ENCODE assay signal across 24 cellular contexts in genomic region chr1:237303929-237304328, GRCh38.
"Had no signal": no experiment of that assay in that cellular context is flagged by ENCODE, and none has a peak within 500 bp of the region (broad histone marks: within the 10 kb centered on the region; RNA-seq: fewer than 3 reads in every experiment).

No MANE protein-coding gene starts in this region.

- H3K27ac ChIP-seq: breast epithelium, epithelial cell of prostate, left lung, neutrophil, pancreas, thoracic aorta, upper lobe of left lung had no signal

- H3K9me3 Mint-ChIP-seq: activated naive CD8-positive, alpha-beta T cell treated with anti-CD3 and anti-CD28 coated beads for 36 hours; activated T-cell treated with anti-CD3 and anti-CD28 coated beads, Interleukin-2, amount 50 U/mL, for 24 hours; activated T-helper 17 cell treated with anti-CD3 and anti-CD28 coated beads, Interleukin-2, amount 50 U/mL, for 72 hours; natural killer cell; stimulated activated naive B cell treated with anti-CD40 and anti-IgM and Interleukin-4, amounts not matched to agents 10 μg/mL and 1 μg/mL and 100 μg/mL, for 72 hours had no signal

- H3K4me1 Mint-ChIP-seq: activated naive CD8-positive, alpha-beta T cell treated with anti-CD3 and anti-CD28 coated beads for 36 hours; activated T-helper 17 cell treated with anti-CD3 and anti-CD28 coated beads, Interleukin-2, amount 50 U/mL, for 72 hours; immature natural killer cell; natural killer cell; stimulated activated naive B cell treated with anti-CD40 and anti-IgM and Interleukin-4, amounts not matched to agents 10 μg/mL and 1 μg/mL and 100 μg/mL, for 72 hours had no signal

- H3K4me2 ChIP-seq: smooth muscle cell had no signal

- H3K4me3 Mint-ChIP-seq: activated naive CD8-positive, alpha-beta T cell treated with anti-CD3 and anti-CD28 coated beads for 36 hours; activated T-cell treated with anti-CD3 and anti-CD28 coated beads, Interleukin-2, amount 50 U/mL, for 24 hours; activated T-helper 17 cell treated with anti-CD3 and anti-CD28 coated beads, Interleukin-2, amount 50 U/mL, for 72 hours; immature natural killer cell; natural killer cell; stimulated activated naive B cell treated with anti-CD40 and anti-IgM and Interleukin-4, amounts not matched to agents 10 μg/mL and 1 μg/mL and 100 μg/mL, for 72 hours had no signal

- DNase-seq: activated CD4-positive, alpha-beta T cell treated with anti-CD3 and anti-CD28 coated beads, Interleukin-2, amount 50 U/mL, for 4 hours; activated CD8-positive, alpha-beta memory T cell treated with anti-CD3 and anti-CD28 coated beads for 24 hours; activated CD8-positive, alpha-beta memory T cell treated with anti-CD3 and anti-CD28 coated beads, Interleukin-2, amount 50 U/mL, for 4 hours; activated naive CD4-positive, alpha-beta T cell treated with Interleukin-2 at 50 U/mL for 16 hours; activated naive CD8-positive, alpha-beta T cell treated with anti-CD3 and anti-CD28 coated beads for 36 hours; activated T-cell treated with anti-CD3 and anti-CD28 coated beads, Interleukin-2, amount 50 U/mL, for 24 hours; immature natural killer cell; left lung; mammary epithelial cell; midbrain; natural killer cell; pancreas; stimulated activated CD4-positive, alpha-beta T cell treated with anti-CD3 and anti-CD28 coated beads, Interleukin-15, amount 100 ng/mL, for 24 hours; stimulated activated naive B cell treated with anti-CD40 and anti-IgM and Interleukin-4, amounts not matched to agents 10 μg/mL and 1 μg/mL and 100 μg/mL, for 72 hours; T-helper 1 cell; T-helper 9 cell; upper lobe of left lung had no signal

- H3K36me3 Mint-ChIP-seq: activated naive CD8-positive, alpha-beta T cell treated with anti-CD3 and anti-CD28 coated beads for 36 hours; immature natural killer cell; natural killer cell; stimulated activated naive B cell treated with anti-CD40 and anti-IgM and Interleukin-4, amounts not matched to agents 10 μg/mL and 1 μg/mL and 100 μg/mL, for 72 hours had no signal

- H3K4me3 ChIP-seq: breast epithelium, left lung, pancreas, smooth muscle cell, thoracic aorta, upper lobe of left lung had no signal

- H3K4me1 ChIP-seq: breast epithelium, left lung, pancreas, upper lobe of left lung had no signal

- H3K9me3 ChIP-seq: breast epithelium, left lung, neutrophil, pancreas, thoracic aorta, upper lobe of left lung had no signal

- H3K27me3 Mint-ChIP-seq: activated naive CD8-positive, alpha-beta T cell treated with anti-CD3 and anti-CD28 coated beads for 36 hours; activated T-cell treated with anti-CD3 and anti-CD28 coated beads, Interleukin-2, amount 50 U/mL, for 24 hours; stimulated activated naive B cell treated with anti-CD40 and anti-IgM and Interleukin-4, amounts not matched to agents 10 μg/mL and 1 μg/mL and 100 μg/mL, for 72 hours had no signal

- H3K27ac Mint-ChIP-seq: activated naive CD8-positive, alpha-beta T cell treated with anti-CD3 and anti-CD28 coated beads for 36 hours; activated T-cell treated with anti-CD3 and anti-CD28 coated beads, Interleukin-2, amount 50 U/mL, for 24 hours; activated T-helper 17 cell treated with anti-CD3 and anti-CD28 coated beads, Interleukin-2, amount 50 U/mL, for 72 hours; immature natural killer cell; natural killer cell; stimulated activated naive B cell treated with anti-CD40 and anti-IgM and Interleukin-4, amounts not matched to agents 10 μg/mL and 1 μg/mL and 100 μg/mL, for 72 hours had no signal

- H3K27me3 ChIP-seq: breast epithelium, left lung, neutrophil, pancreas, upper lobe of left lung had no signal

- H3K36me3 ChIP-seq: breast epithelium, left lung, neutrophil, pancreas, thoracic aorta, upper lobe of left lung had no signal

- ATAC-seq: activated T-helper 17 cell treated with anti-CD3 and anti-CD28 coated beads, Interleukin-2, amount 50 U/mL, for 72 hours; left lung; natural killer cell; pancreas; sciatic nerve; stimulated activated naive B cell treated with anti-CD40 and anti-IgM and Interleukin-4, amounts not matched to agents 10 μg/mL and 1 μg/mL and 100 μg/mL, for 72 hours had no signal
